ENCODE assay signal across 8 cellular contexts in the genomic region with DNA sequence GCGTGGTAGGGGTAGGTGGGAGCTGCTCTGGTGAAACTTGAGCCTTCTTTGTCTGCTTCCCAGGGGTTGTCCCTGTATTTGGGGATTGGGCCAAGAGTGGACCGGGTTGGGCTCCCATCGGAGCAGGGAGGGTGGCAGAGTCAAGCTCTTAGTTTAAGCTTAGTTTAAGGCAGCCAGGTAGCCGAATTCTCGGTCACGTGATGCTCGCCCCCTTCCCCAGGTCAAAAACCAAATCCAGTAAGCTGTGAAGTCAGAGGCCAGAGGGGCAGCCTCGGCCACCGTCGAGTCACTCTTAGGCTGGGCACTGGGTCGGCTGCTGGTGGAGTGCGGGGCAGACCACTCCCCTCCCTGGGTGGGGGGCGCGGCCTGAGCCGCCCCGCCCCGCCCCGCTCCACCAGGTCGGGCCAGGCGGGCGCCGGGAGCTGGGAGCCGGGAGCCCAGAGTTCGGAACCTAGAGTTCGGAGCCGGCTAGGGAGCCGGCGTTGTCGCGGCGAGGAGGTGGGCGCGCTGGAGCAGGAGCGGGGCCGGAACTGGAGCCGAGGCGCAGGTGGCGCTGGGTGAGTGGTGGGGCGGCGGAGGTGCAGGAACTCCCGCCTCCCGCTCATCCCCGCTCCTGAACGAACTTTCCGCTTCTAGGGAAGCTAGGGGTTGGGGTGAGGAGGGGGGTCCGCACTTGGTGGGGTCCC. TPM values are rescaled to one million over a fixed set of nuclear protein-coding genes. Genes with fewer than 3 reads are reported as not detected.
A peak's percentile ranks its signal among the peaks of the same experiment; 100 is the strongest.
DNase-seq lines count a peak whose midpoint lies in the region; ATAC-seq and TF ChIP-seq lines count a peak whose summit lies in the region.

No MANE protein-coding gene starts in this region.

- H3K36me3 Mint-ChIP-seq in activated T-cell treated with anti-CD3 and anti-CD28 coated beads, Interleukin-2, amount 50 U/mL, for 4 hours (ENCODE audit: insufficient read depth): peaks cover 18% of the 10 kb centered on the region

- ATAC-seq in activated T-cell treated with anti-CD3 and anti-CD28 coated beads, Interleukin-2, amount 50 U/mL, for 4 hours: peak; percentile 15 to 26
- ATAC-seq in omental fat pad (ENCODE audit: low FRiP score): peak; percentile 20

- H3K4me3 ChIP-seq in NB4 (ENCODE audit: low read depth, low read length) (peak overlapping the region; percentile 66), fibroblast of mammary gland (ENCODE audit: control insufficient read depth, low read depth, low read length) (peak overlapping the region; percentile 70)

- DNase-seq in activated T-cell treated with anti-CD3 and anti-CD28 coated beads for 48 hours (ENCODE audit: low read depth) (peak; percentile 37), activated T-cell treated with anti-CD3 and anti-CD28 coated beads for 4 hours (no peak), NB4 (ENCODE audit: low read depth) (peak; percentile 63), fibroblast of mammary gland (ENCODE audit: low read depth) (no peak), omental fat pad (ENCODE audit: low spot score) (no peak), ureter (ENCODE audit: low spot score) (no peak), H4 (ENCODE audit: low spot score) (no peak)
- DNase-seq in activated T-cell treated with anti-CD3 and anti-CD28 coated beads, Interleukin-2, amount 50 U/mL, for 4 hours: peak; percentile 23

- H3K27me3 Mint-ChIP-seq in activated T-cell treated with anti-CD3 and anti-CD28 coated beads, Interleukin-2, amount 50 U/mL, for 4 hours (ENCODE audit: low read depth): no peaks in the 10 kb centered on the region

- H3K9me3 Mint-ChIP-seq in activated T-cell treated with anti-CD3 and anti-CD28 coated beads, Interleukin-2, amount 50 U/mL, for 4 hours: no peaks in the 10 kb centered on the region

- peak; percentile 25 for TF ChIP-seq POLR2A in NB4 (IDR thresholded peaks at IDR 0.05; ENCODE audit: extremely low read depth, insufficient read length)

- H3K4me3 Mint-ChIP-seq in activated T-cell treated with anti-CD3 and anti-CD28 coated beads, Interleukin-2, amount 50 U/mL, for 4 hours: peak overlapping the region; percentile 87

- peaks cover 32% of the 10 kb centered on the region for H3K4me1 Mint-ChIP-seq in activated T-cell treated with anti-CD3 and anti-CD28 coated beads, Interleukin-2, amount 50 U/mL, for 4 hours (ENCODE audit: low read depth)

- no peak for TF ChIP-seq CTCF in NB4 (IDR thresholded peaks at IDR 0.05; ENCODE audit: low read depth, low read length)
- no peak for TF ChIP-seq CTCF in fibroblast of mammary gland (conservative IDR thresholded peaks at IDR 0.05; ENCODE audit: control insufficient read depth, insufficient read depth, low read depth, low read length)
- TF ChIP-seq CTCF in omental fat pad (IDR thresholded peaks at IDR 0.05): no peak

RNA-seq across cellular contexts. Expression of a gene that starts 2.8 kb away (rescaled TPM):
- 10 to 100 TPM in 1 of 3 donors, 1 to 10 TPM in 2; 9.3 to 10.2 (median 9.8) TPM for total RNA-seq in activated T-cell treated with anti-CD3 and anti-CD28 coated beads, Interleukin-2, amount 50 U/mL, for 4 hours
- total RNA-seq in omental fat pad (10 to 100 TPM; 59.4 to 98.0 (median 72.6) TPM), ureter (63.6 TPM)
- total RNA-seq in H4 (2014; rRNA removed; shearing (Covaris generic)): 24.3 and 26.2 TPM in 2 replicates

RNA-seq across cellular contexts. Expression of a gene that starts 9.5 kb away (rescaled TPM):
- 10 to 100 TPM; 49.8 to 55.5 (median 55.5) TPM for total RNA-seq in activated T-cell treated with anti-CD3 and anti-CD28 coated beads, Interleukin-2, amount 50 U/mL, for 4 hours
- total RNA-seq in omental fat pad (10 to 100 TPM in 1 of 4 donors, 1 to 10 TPM in 3; 4.6 to 20.8 (median 6.9) TPM), ureter (13.7 TPM)
- total RNA-seq in H4 (2014; rRNA removed; shearing (Covaris generic)): 6.7 and 8.0 TPM in 2 replicates

RNA-seq across cellular contexts. Expression of a gene that starts 9.5 kb away (rescaled TPM):
- 10 to 100 TPM; 68.8 to 76.3 (median 69.3) TPM for total RNA-seq in activated T-cell treated with anti-CD3 and anti-CD28 coated beads, Interleukin-2, amount 50 U/mL, for 4 hours
- total RNA-seq in omental fat pad: 10 to 100 TPM; 59.7 to 97.0 (median 79.3) TPM
- 74.7 TPM for total RNA-seq in ureter
- 94.3 and 105 TPM in 2 replicates for total RNA-seq in H4 (2014; rRNA removed; shearing (Covaris generic))

RNA-seq across cellular contexts. Expression of a gene that starts 27.5 kb away (rescaled TPM):
- total RNA-seq in activated T-cell treated with anti-CD3 and anti-CD28 coated beads, Interleukin-2, amount 50 U/mL, for 4 hours: under 1 TPM; 0.35 to 0.69 (median 0.48) TPM
- 1 to 10 TPM in 2 of 4 donors, under 1 TPM in 2; 0.47 to 1.4 (median 1.1) TPM for total RNA-seq in omental fat pad
- 5.0 TPM for total RNA-seq in ureter
- total RNA-seq in H4 (2014; rRNA removed; shearing (Covaris generic)): 0.27 and 0.89 TPM in 2 replicates

RNA-seq across cellular contexts. Expression of a gene that starts 34.1 kb away (rescaled TPM):
- total RNA-seq in activated T-cell treated with anti-CD3 and anti-CD28 coated beads, Interleukin-2, amount 50 U/mL, for 4 hours: under 1 TPM in 2 of 3 donors, not detected in 1; 0.05 to 0.26 TPM
- total RNA-seq in omental fat pad (1 to 10 TPM in 1 of 4 donors, under 1 TPM in 3; 0.12 to 3.3 (median 0.30) TPM), ureter (0.18 TPM)
- total RNA-seq in H4 (2014; rRNA removed; shearing (Covaris generic)): 0.21 and 0.97 TPM in 2 replicates

Comparison
In these comparisons a context has a peak if more than half of its experiments do, and no peak if none do; other contexts are left out.
1. DNase-seq: peak in activated T-cell treated with anti-CD3 and anti-CD28 coated beads for 48 hours (single experiment), NB4 (single experiment) and activated T-cell treated with anti-CD3 and anti-CD28 coated beads, Interleukin-2, amount 50 U/mL, for 4 hours (single experiment); none in activated T-cell treated with anti-CD3 and anti-CD28 coated beads for 4 hours (single experiment), fibroblast of mammary gland (single experiment), omental fat pad (single experiment), ureter (single experiment) and H4 (single experiment).